In genomic region chr2:7020939-7021470, GRCh38 we compare ENCODE assay signal across 15 cellular contexts.
DNase-seq lines count a peak whose midpoint lies in the region; ATAC-seq and TF ChIP-seq lines count a peak whose summit lies in the region.
"Had no signal": no experiment of that assay in that cellular context is flagged by ENCODE, and none has a peak within 500 bp of the region (broad histone marks: within the 10 kb centered on the region; RNA-seq: fewer than 3 reads in every experiment).

No MANE protein-coding gene starts in this region.

- H3K4me3 Mint-ChIP-seq in CD4-positive, alpha-beta T cell, result no peak overlapping the region
- no peak overlapping the region; a peak in 1 of 5 replicates for H3K4me3 Mint-ChIP-seq in H9
- H3K4me3 Mint-ChIP-seq in immature natural killer cell, result no peak overlapping the region
- H3K4me3 Mint-ChIP-seq: B cell had no signal

- no peaks in the 10 kb centered on the region for H3K79me1 ChIP-seq in H9 (ENCODE audit: insufficient read depth, low read depth, low read length, poor library complexity, severe bottlenecking)

- no peaks in the 10 kb centered on the region for H3K9me3 Mint-ChIP-seq in CD4-positive, alpha-beta T cell
- H3K9me3 Mint-ChIP-seq in H9 (no peaks in the 10 kb centered on the region), immature natural killer cell (no peaks in the 10 kb centered on the region)
- H3K9me3 Mint-ChIP-seq: CD8-positive, alpha-beta memory T cell had no signal

- peak overlapping the region; percentile 31 for H3K27ac Mint-ChIP-seq in CD4-positive, alpha-beta T cell
- H3K27ac Mint-ChIP-seq in H9, result peak overlapping the region in 1 of 3 experiments; percentile 64; a peak in 1 of 7 replicates
- peak overlapping the region in 1 of 6 donors; percentile 28 for H3K27ac Mint-ChIP-seq in immature natural killer cell
- H3K27ac Mint-ChIP-seq: B cell had no signal

- no peak for TF ChIP-seq CTCF in CD4-positive, alpha-beta T cell (IDR thresholded peaks at IDR 0.05)
- TF ChIP-seq CTCF in H9 (conservative IDR thresholded peaks at IDR 0.05), result no peak

- no peak overlapping the region for H4K91ac ChIP-seq in H9 (ENCODE audit: insufficient read length, low read depth, low read length)

- intact Hi-C loops in CD4-positive, alpha-beta T cell (cut with DNase I, micrococcal nuclease), result no loop called here

- no peak overlapping the region for H3T11ph ChIP-seq in H9 (ENCODE audit: low read length)

- no peak overlapping the region for H3K4me2 ChIP-seq in H9 (ENCODE audit: insufficient read depth, insufficient read length, low read length)
- H3K4me2 ChIP-seq: KMS-11, PC-9 had no signal

- H2AFZ ChIP-seq in H9 (ENCODE audit: low read length), result no peak overlapping the region
- H2AFZ ChIP-seq: PC-9 had no signal

- no peaks in the 10 kb centered on the region for H3K27me3 ChIP-seq in CD4-positive, alpha-beta T cell (ENCODE audit: control insufficient read depth, insufficient read depth, low read length)
- H3K27me3 ChIP-seq in H9 (ENCODE audit: insufficient read depth, low read length), result no peaks in the 10 kb centered on the region
- no peaks in the 10 kb centered on the region for H3K27me3 ChIP-seq in skeletal muscle tissue (ENCODE audit: control insufficient read depth in 3 of 3, insufficient read depth in 3 of 3, low read length in 3 of 3)

- H3K27ac ChIP-seq in CD4-positive, alpha-beta T cell (ENCODE audit: low read depth, low read length), result no peak overlapping the region
- no peak overlapping the region for H3K27ac ChIP-seq in H9 (ENCODE audit: insufficient read length, low read depth, low read length)
- peak overlapping the region; percentile 7 for H3K27ac ChIP-seq in skeletal muscle tissue (ENCODE audit: low read depth, low read length)
- H3K27ac ChIP-seq: KMS-11, PC-9 had no signal

- H3K4me1 Mint-ChIP-seq in CD4-positive, alpha-beta T cell (ENCODE audit: low read depth), result peaks cover 4% of the 10 kb centered on the region
- H3K4me1 Mint-ChIP-seq in H9 (peaks cover 10 to 12% of the 10 kb centered on the region in 2 experiments), immature natural killer cell (no peaks in the 10 kb centered on the region)
- H3K4me1 Mint-ChIP-seq: B cell; CD8-positive, alpha-beta memory T cell had no signal

- no peak overlapping the region for H2BK120ac ChIP-seq in H9 (ENCODE audit: low read depth, low read length, poor library complexity, severe bottlenecking)

- WGBS in H9 (ENCODE audit: extremely low coverage, insufficient read length, low lambda C conversion rate), result no CpG with 5 or more reads among the region's 11 CpGs

- H3K23me2 ChIP-seq in H9 (ENCODE audit: insufficient read length, low read depth, low read length, poor library complexity, severe bottlenecking), result no peaks in the 10 kb centered on the region

- H2BK12ac ChIP-seq in H9 (ENCODE audit: insufficient read length, low read depth, low read length), result no peak overlapping the region

- H4K8ac ChIP-seq in H9 (replicated peaks; ENCODE audit: insufficient read length, low read depth, low read length), result no peak overlapping the region

- H4K5ac ChIP-seq in H9 (ENCODE audit: insufficient read length, low read depth, low read length), result no peak overlapping the region

- H2BK5ac ChIP-seq in H9 (ENCODE audit: insufficient read length, low read length), result no peak overlapping the region

- no peak overlapping the region for H3K4me3 ChIP-seq in skeletal muscle tissue (ENCODE audit: low read length in 3 of 3)
- H3K4me3 ChIP-seq: PC-9 had no signal

- H3K56ac ChIP-seq in H9 (ENCODE audit: insufficient read length, low read depth, low read length), result no peak overlapping the region

- no peak overlapping the region for H3K23ac ChIP-seq in H9 (ENCODE audit: insufficient read length, low read depth, low read length)

- peaks cover 6 to 17% (median 11%) of the 10 kb centered on the region in 3 donors for H3K36me3 ChIP-seq in skeletal muscle tissue (ENCODE audit: control insufficient read depth in 3 of 3, insufficient read depth in 3 of 3, low read length in 3 of 3)

- H3K36me3 Mint-ChIP-seq in CD4-positive, alpha-beta T cell (ENCODE audit: low read depth), result peaks cover 95% of the 10 kb centered on the region
- H3K36me3 Mint-ChIP-seq in H9 (ENCODE audit: insufficient read depth in 1 of 3, low read depth in 3 of 3), result peaks cover 8 to 14% (median 14%) of the 10 kb centered on the region in 3 experiments; a peak in 5 of 7 replicates
- H3K36me3 Mint-ChIP-seq in immature natural killer cell, result peaks cover 16 to 30% (median 29%) of the 10 kb centered on the region in 3 donors

- ATAC-seq in CD4-positive, alpha-beta T cell (ENCODE audit: poor library complexity), result no peak

- no peaks in the 10 kb centered on the region for H3K79me2 ChIP-seq in H9 (ENCODE audit: insufficient read depth, low read length)

- H4K20me1 ChIP-seq in H9 (ENCODE audit: control insufficient read depth, insufficient read depth, insufficient read length), result no peaks in the 10 kb centered on the region

- no peak overlapping the region for H3K18ac ChIP-seq in H9 (ENCODE audit: insufficient read length, low read depth, low read length)

- H2BK15ac ChIP-seq in H9 (ENCODE audit: low read depth, low read length), result no peak overlapping the region

- CTCF ChIA-PET in CD4-positive, alpha-beta T cell (lab: Charles Lee), result no interaction called here

- no peak for DNase-seq in CD4-positive, alpha-beta T cell
- DNase-seq in H9 (peak; percentile 6), ecto neural progenitor cell (ENCODE audit: low spot score) (peak; percentile 31), NCI-H2029 (lab: John Stamatoyannopoulos, UW) (no peak), dermis blood vessel endothelial cell (no peak), immature natural killer cell (no peak)
- DNase-seq: CD8-positive, alpha-beta memory T cell; NCI-H1092; NCI-H1694; NCI-H446 treated with DMSO at 0.1 percent for 48 hours; NCI-H748 treated with DMSO at 0.1 percent for 48 hours; PC-9 had no signal

- H3K14ac ChIP-seq in H9 (ENCODE audit: insufficient read depth, low read length), result no peak overlapping the region

- no peak overlapping the region for H2AK5ac ChIP-seq in H9 (ENCODE audit: insufficient read length, low read length)

- H3K27me3 Mint-ChIP-seq in CD4-positive, alpha-beta T cell, result no peaks in the 10 kb centered on the region
- H3K27me3 Mint-ChIP-seq in H9 (ENCODE audit: low read depth) (no peaks in the 10 kb centered on the region; the same call in 1 of the 2 replicates), immature natural killer cell (ENCODE audit: low read depth in 3 of 3) (no peaks in the 10 kb centered on the region)
- H3K27me3 Mint-ChIP-seq: B cell; CD8-positive, alpha-beta memory T cell had no signal

- H3K4ac ChIP-seq in H9 (ENCODE audit: low read depth, low read length), result no peak overlapping the region

- no peak overlapping the region for H3K9ac ChIP-seq in H9 (ENCODE audit: extremely low read depth, insufficient read length, low read length)
- no peak overlapping the region for H3K9ac ChIP-seq in skeletal muscle tissue (ENCODE audit: low read depth in 1 of 3, low read length in 3 of 3)
- H3K9ac ChIP-seq: KMS-11 had no signal

- no peak overlapping the region for H2BK20ac ChIP-seq in H9 (ENCODE audit: low read depth, low read length, poor library complexity, severe bottlenecking)

- POLR2A ChIA-PET in CD4-positive, alpha-beta T cell (lab: Charles Lee), result no interaction called here

- H3K4me1 ChIP-seq in H9 (ENCODE audit: insufficient read depth, low read length) (no peaks in the 10 kb centered on the region), skeletal muscle tissue (ENCODE audit: control insufficient read depth in 3 of 3, insufficient read depth in 3 of 3, low read length in 3 of 3) (peaks cover 31 to 47% (median 34%) of the 10 kb centered on the region in 3 donors)

- no peaks in the 10 kb centered on the region for H3K9me3 ChIP-seq in CD4-positive, alpha-beta T cell (ENCODE audit: control insufficient read depth, low read length)
- H3K9me3 ChIP-seq in H9 (ENCODE audit: control insufficient read depth, low read depth, low read length) (no peaks in the 10 kb centered on the region), skeletal muscle tissue (ENCODE audit: control insufficient read depth in 3 of 3, low read length in 3 of 3) (no peaks in the 10 kb centered on the region)

Comparison
In these comparisons a context has a peak if more than half of its experiments do, and no peak if none do; other contexts are left out.
1. DNase-seq: peak in H9 (single experiment) and ecto neural progenitor cell (single experiment); none in CD4-positive, alpha-beta T cell (0 of 10), NCI-H2029 (single experiment), dermis blood vessel endothelial cell (single experiment) and immature natural killer cell (0 of 3).